ENCODE assay signal across 9 cellular contexts in genomic region chr22:42075277-42075676, GRCh38. TPM values are rescaled to one million over a fixed set of nuclear protein-coding genes. Genes with fewer than 3 reads are reported as not detected.
DNase-seq lines count a peak whose midpoint lies in the region; ATAC-seq, FAIRE-seq and TF ChIP-seq lines count a peak whose summit lies in the region.
"Had no signal": no experiment of that assay in that cellular context is flagged by ENCODE, and none has a peak within 500 bp of the region (broad histone marks: within the 10 kb centered on the region; RNA-seq: fewer than 3 reads in every experiment).

No MANE protein-coding gene starts in this region.

- TF ChIP-seq POLR2A in tibial nerve (IDR thresholded peaks at IDR 0.05) = no peak

- peaks cover 12% of the 10 kb centered on the region for H3K36me3 ChIP-seq in muscle layer of colon (ENCODE audit: insufficient read depth, low read length)
- H3K36me3 ChIP-seq in tibial nerve = peaks cover 0 to 20% (median 0%) of the 10 kb centered on the region in 3 donors
- H3K36me3 ChIP-seq in pancreas = peaks cover 0 to 13% (median 0%) of the 10 kb centered on the region in 3 donors

- peaks cover 0 to 1% of the 10 kb centered on the region in 2 donors for H3K36me3 Mint-ChIP-seq in activated T-cell treated with anti-CD3 and anti-CD28 coated beads, Interleukin-2, amount 50 U/mL, for 72 hours (ENCODE audit: insufficient read depth in 2 of 2)
- H3K36me3 Mint-ChIP-seq in brain = no peaks in the 10 kb centered on the region

- H3K4me3 ChIP-seq in muscle layer of colon (ENCODE audit: low read depth in 1 of 2, low read length in 2 of 2) (peak overlapping the region; percentile 56 to 69), tibial nerve (peak overlapping the region in 2 of 4 donors; percentile 39 to 83), pancreas (peak overlapping the region in 2 of 4 donors; percentile 60)

- no peak for DNase-seq in activated T-cell treated with anti-CD3 and anti-CD28 coated beads, Interleukin-2, amount 50 U/mL, for 72 hours
- DNase-seq in activated T-cell treated with anti-CD3 and anti-CD28 coated beads for 4 hours (no peak), tibial nerve (ENCODE audit: low spot score in 2 of 2) (no peak), pancreas (no peak)
- no peak for DNase-seq in activated effector memory CD4-positive, alpha-beta T cell treated with anti-CD3 and anti-CD28 coated beads, Interleukin-2, amount 50 U/mL, for 16 hours
- DNase-seq: MV-4-11 had no signal

- H3K4me1 ChIP-seq in muscle layer of colon (ENCODE audit: insufficient read depth, low read length) = peaks cover 43% of the 10 kb centered on the region
- H3K4me1 ChIP-seq in tibial nerve = peaks cover 0 to 60% (median 34%) of the 10 kb centered on the region in 4 donors
- peaks cover 7 to 25% (median 23%) of the 10 kb centered on the region in 3 donors for H3K4me1 ChIP-seq in pancreas

- TF ChIP-seq CTCF in brain (conservative IDR thresholded peaks at IDR 0.05) (no peak), tibial nerve (IDR thresholded peaks at IDR 0.05) (no peak), pancreas (IDR thresholded peaks at IDR 0.05) (no peak)

- peaks cover 45% of the 10 kb centered on the region for H3K4me1 Mint-ChIP-seq in activated T-cell treated with anti-CD3 and anti-CD28 coated beads, Interleukin-2, amount 50 U/mL, for 72 hours (ENCODE audit: low read depth)
- peaks cover 56% of the 10 kb centered on the region for H3K4me1 Mint-ChIP-seq in brain

- H3K27me3 Mint-ChIP-seq in activated T-cell treated with anti-CD3 and anti-CD28 coated beads, Interleukin-2, amount 50 U/mL, for 72 hours (ENCODE audit: low read depth) = no peaks in the 10 kb centered on the region
- H3K27me3 Mint-ChIP-seq in brain = no peaks in the 10 kb centered on the region

- no peaks in the 10 kb centered on the region for H3K9me3 Mint-ChIP-seq in activated T-cell treated with anti-CD3 and anti-CD28 coated beads, Interleukin-2, amount 50 U/mL, for 72 hours
- H3K9me3 Mint-ChIP-seq in brain = peaks cover 0 to 4% (median 0%) of the 10 kb centered on the region in 5 experiments

- intact Hi-C loops in pancreas (cut with DNase I) = no loop called here

- H3K9me3 ChIP-seq in muscle layer of colon (ENCODE audit: low read length) = no peaks in the 10 kb centered on the region
- no peaks in the 10 kb centered on the region for H3K9me3 ChIP-seq in tibial nerve
- H3K9me3 ChIP-seq in pancreas = no peaks in the 10 kb centered on the region

- H3K27ac ChIP-seq in muscle layer of colon (ENCODE audit: low read depth, low read length) (peak overlapping the region; percentile 96), tibial nerve (peak overlapping the region; percentile 75 to 93 (median 92)), pancreas (peak overlapping the region in 2 of 4 donors; percentile 77 to 88)

- H3K4me3 Mint-ChIP-seq in activated T-cell treated with anti-CD3 and anti-CD28 coated beads, Interleukin-2, amount 50 U/mL, for 72 hours = peak overlapping the region; percentile 71
- H3K4me3 Mint-ChIP-seq in brain = peak overlapping the region in 1 of 5 experiments; percentile 64

- no peak for FAIRE-seq in pancreas (lab: Jason Lieb, UNC)

- ATAC-seq in activated T-cell treated with anti-CD3 and anti-CD28 coated beads, Interleukin-2, amount 50 U/mL, for 72 hours (replicated peaks in 1 of 2) = no peak
- ATAC-seq in HG02970 (IDR thresholded peaks at IDR 0.05; ENCODE audit: low FRiP score, unreplicated experiment) (no peak), pancreas (no peak)

- no peaks in the 10 kb centered on the region for H3K27me3 ChIP-seq in muscle layer of colon (ENCODE audit: control insufficient read depth in 1 of 2, insufficient read depth in 2 of 2, low read length in 2 of 2)
- H3K27me3 ChIP-seq in tibial nerve = no peaks in the 10 kb centered on the region
- no peaks in the 10 kb centered on the region for H3K27me3 ChIP-seq in pancreas

- peak overlapping the region; percentile 68 for H3K9ac ChIP-seq in muscle layer of colon (ENCODE audit: low read length)

- 88 to 93% methylated on average over 3 of the region's 3 CpGs for WGBS in tibial nerve, 2 donors
- WGBS in pancreas, 2 donors = 85% methylated on average over 3 of the region's 3 CpGs

- TF ChIP-seq EP300 in tibial nerve (IDR thresholded peaks at IDR 0.05) = no peak

- H3K27ac Mint-ChIP-seq in activated T-cell treated with anti-CD3 and anti-CD28 coated beads, Interleukin-2, amount 50 U/mL, for 72 hours = peak overlapping the region; percentile 13
- peak overlapping the region in 4 of 5 experiments; percentile 15 to 82 (median 78) for H3K27ac Mint-ChIP-seq in brain

RNA-seq across cellular contexts. Expression of gene PHETA2, which starts 1.2 kb away (rescaled TPM):
- total RNA-seq in activated T-cell treated with anti-CD3 and anti-CD28 coated beads, Interleukin-2, amount 50 U/mL, for 72 hours = 1 to 10 TPM; 2.4 to 3.8 TPM
- polyA plus RNA-seq in brain (ENCODE audit: insufficient read depth, low read depth, low replicate concordance) (7.3 TPM), pancreas (10 to 100 TPM; 10.1 to 10.9 TPM)
- total RNA-seq in tibial nerve (10 to 100 TPM; 13.5 to 21.8 (median 16.0) TPM), pancreas (1 to 10 TPM; 7.4 to 9.8 (median 9.5) TPM)

RNA-seq across cellular contexts. Expression of gene SMDT1, which starts 4.2 kb away (rescaled TPM):
- 100 to 1,000 TPM; 103 to 105 TPM for total RNA-seq in activated T-cell treated with anti-CD3 and anti-CD28 coated beads, Interleukin-2, amount 50 U/mL, for 72 hours
- polyA plus RNA-seq in brain (ENCODE audit: insufficient read depth, low read depth, low replicate concordance) (236 TPM), pancreas (100 to 1,000 TPM in 1 of 2 donors, 10 to 100 TPM in 1; 53.1 to 119 TPM)
- total RNA-seq in tibial nerve (10 to 100 TPM; 14.1 to 61.8 (median 21.5) TPM), pancreas (10 to 100 TPM; 50.9 to 81.9 (median 58.1) TPM)

RNA-seq across cellular contexts. Expression of gene NAGA, which starts 4.7 kb away (rescaled TPM):
- total RNA-seq in activated T-cell treated with anti-CD3 and anti-CD28 coated beads, Interleukin-2, amount 50 U/mL, for 72 hours = 10 to 100 TPM; 18.6 to 27.5 TPM
- polyA plus RNA-seq in brain (ENCODE audit: insufficient read depth, low read depth, low replicate concordance) = 26.5 TPM
- 10 to 100 TPM; 19.9 to 32.9 (median 30.0) TPM for total RNA-seq in tibial nerve
- 10 to 100 TPM in 1 of 6 donors, 1 to 10 TPM in 5; 3.1 to 13.9 (median 5.7) TPM for total RNA-seq in pancreas
- 1 to 10 TPM; 3.2 to 7.9 TPM for polyA plus RNA-seq in pancreas

RNA-seq across cellular contexts. Expression of gene NDUFA6, which starts 15.3 kb away (rescaled TPM):
- 10 to 100 TPM; 87.8 to 91.7 TPM for total RNA-seq in activated T-cell treated with anti-CD3 and anti-CD28 coated beads, Interleukin-2, amount 50 U/mL, for 72 hours
- 73.4 TPM for polyA plus RNA-seq in brain (ENCODE audit: insufficient read depth, low read depth, low replicate concordance)
- total RNA-seq in tibial nerve = 10 to 100 TPM; 28.2 to 54.6 (median 44.9) TPM
- total RNA-seq in pancreas = 10 to 100 TPM; 16.8 to 32.4 (median 23.0) TPM
- polyA plus RNA-seq in pancreas = 10 to 100 TPM; 36.6 to 44.5 TPM

RNA-seq across cellular contexts. Expression of gene CYP2D6, which starts 55.3 kb away (rescaled TPM):
- total RNA-seq in activated T-cell treated with anti-CD3 and anti-CD28 coated beads, Interleukin-2, amount 50 U/mL, for 72 hours = 1 to 10 TPM; 6.6 to 6.8 TPM
- 0.27 TPM for polyA plus RNA-seq in brain (ENCODE audit: insufficient read depth, low read depth, low replicate concordance)
- total RNA-seq in tibial nerve = 1 to 10 TPM in 1 of 4 donors, under 1 TPM in 3; 0.30 to 1.1 (median 0.61) TPM
- total RNA-seq in pancreas = 1 to 10 TPM in 1 of 6 donors, under 1 TPM in 5; 0.35 to 1.5 (median 0.49) TPM
- 1 to 10 TPM; 3.5 to 7.3 TPM for polyA plus RNA-seq in pancreas
